Comparison of ENCODE assay signal across 13 cellular contexts in genomic region chr9:128459011-128459410, GRCh38. TPM values are rescaled to one million over a fixed set of nuclear protein-coding genes. Genes with fewer than 3 reads are reported as not detected.
DNase-seq lines count a peak whose midpoint lies in the region; ATAC-seq and TF ChIP-seq lines count a peak whose summit lies in the region.
"Had no signal": no experiment of that assay in that cellular context is flagged by ENCODE, and none has a peak within 500 bp of the region (broad histone marks: within the 10 kb centered on the region; RNA-seq: fewer than 3 reads in every experiment).

No MANE protein-coding gene starts in this region.

- CTCF ChIA-PET in activated CD8-positive, alpha-beta T cell treated with anti-CD3 and anti-CD28 coated beads, Interleukin-2, amount 10 ng/mL, durations not matched to agents 7 days and 5 days (lab: Charles Lee), result interaction anchor here (1.2 kb wide), 1 partner anchor 20 kb away, joined by 4 read pairs; no protein-coding TSS in a partner anchor
- CTCF ChIA-PET in activated CD8-positive, alpha-beta T cell treated with anti-CD3 and anti-CD28 coated beads for 36 hours (lab: Charles Lee), result no interaction called here

- peaks cover 44% of the 10 kb centered on the region for H3K36me3 Mint-ChIP-seq in activated CD8-positive, alpha-beta T cell treated with anti-CD3 and anti-CD28 coated beads, Interleukin-2, amount 10 ng/mL, durations not matched to agents 7 days and 5 days (ENCODE audit: low read depth)
- H3K36me3 Mint-ChIP-seq in activated CD8-positive, alpha-beta T cell treated with anti-CD3 and anti-CD28 coated beads for 36 hours (ENCODE audit: low read depth), result peaks cover 41% of the 10 kb centered on the region
- H3K36me3 Mint-ChIP-seq in brain (peaks cover 42% of the 10 kb centered on the region), nephron (ENCODE audit: low read depth) (peaks cover 43% of the 10 kb centered on the region)

- POLR2A ChIA-PET in activated CD8-positive, alpha-beta T cell treated with anti-CD3 and anti-CD28 coated beads, Interleukin-2, amount 10 ng/mL, durations not matched to agents 7 days and 5 days (lab: Charles Lee), result no interaction called here
- POLR2A ChIA-PET in activated CD8-positive, alpha-beta T cell treated with anti-CD3 and anti-CD28 coated beads for 36 hours (lab: Charles Lee), result interaction anchor here (0.7 kb wide), 1 partner anchor 218 kb away, joined by 3 read pairs; no protein-coding TSS in a partner anchor

- ATAC-seq in activated CD8-positive, alpha-beta T cell treated with anti-CD3 and anti-CD28 coated beads, Interleukin-2, amount 10 ng/mL, durations not matched to agents 7 days and 5 days, result no peak
- no peak for ATAC-seq in activated CD8-positive, alpha-beta T cell treated with anti-CD3 and anti-CD28 coated beads for 36 hours
- ATAC-seq: GM12878, HCT116 had no signal

- in situ Hi-C loops in G401 (cut with HindIII; ENCODE audit: low sequenced_read_pairs), result no loop called here
- in situ Hi-C loops in GM13976 (cut with MboI; ENCODE audit: low sequenced_read_pairs, unreplicated experiment), result no loop called here

- H3K9me3 Mint-ChIP-seq in activated CD8-positive, alpha-beta T cell treated with anti-CD3 and anti-CD28 coated beads, Interleukin-2, amount 10 ng/mL, durations not matched to agents 7 days and 5 days (ENCODE audit: insufficient read depth), result no peaks in the 10 kb centered on the region
- H3K9me3 Mint-ChIP-seq in activated CD8-positive, alpha-beta T cell treated with anti-CD3 and anti-CD28 coated beads for 36 hours, result no peaks in the 10 kb centered on the region
- H3K9me3 Mint-ChIP-seq in brain, result no peaks in the 10 kb centered on the region
- no peaks in the 10 kb centered on the region for H3K9me3 Mint-ChIP-seq in nephron

- DNase-seq in activated CD8-positive, alpha-beta T cell treated with anti-CD3 and anti-CD28 coated beads, Interleukin-2, amount 10 ng/mL, durations not matched to agents 7 days and 5 days, result no peak
- no peak for DNase-seq in activated CD8-positive, alpha-beta T cell treated with anti-CD3 and anti-CD28 coated beads for 36 hours
- DNase-seq in G401 (ENCODE audit: low spot score), result peak; percentile 53
- DNase-seq in GM13976 (ENCODE audit: low spot score), result no peak
- no peak for DNase-seq in UCSD-AML1 (lab: John Stamatoyannopoulos, UW; ENCODE audit: unreplicated experiment)
- no peak for DNase-seq in stimulated activated CD4-positive, alpha-beta T cell treated with anti-CD3 and anti-CD28 coated beads, Interleukin-15, amount 100 ng/mL, for 24 hours
- DNase-seq: Calu3, NCI-H1930, NCI-H510A treated with DMSO at 0.1 percent for 48 hours had no signal

- H3K4me1 Mint-ChIP-seq in activated CD8-positive, alpha-beta T cell treated with anti-CD3 and anti-CD28 coated beads, Interleukin-2, amount 10 ng/mL, durations not matched to agents 7 days and 5 days (ENCODE audit: low read depth), result peaks cover 30% of the 10 kb centered on the region
- peaks cover 16% of the 10 kb centered on the region for H3K4me1 Mint-ChIP-seq in activated CD8-positive, alpha-beta T cell treated with anti-CD3 and anti-CD28 coated beads for 36 hours (ENCODE audit: low read depth)
- peaks cover 27% of the 10 kb centered on the region for H3K4me1 Mint-ChIP-seq in brain
- no peaks in the 10 kb centered on the region for H3K4me1 Mint-ChIP-seq in nephron

- intact Hi-C loops in activated CD8-positive, alpha-beta T cell treated with anti-CD3 and anti-CD28 coated beads for 36 hours (cut with micrococcal nuclease), result no loop called here

- TF ChIP-seq CTCF in activated CD8-positive, alpha-beta T cell treated with anti-CD3 and anti-CD28 coated beads for 36 hours (IDR thresholded peaks at IDR 0.05), result no peak
- TF ChIP-seq CTCF in brain (conservative IDR thresholded peaks at IDR 0.05) (no peak), nephron (IDR thresholded peaks at IDR 0.05; ENCODE audit: unreplicated experiment in 3 of 3) (no peak), GM13976 (IDR thresholded peaks at IDR 0.05; ENCODE audit: borderline replicate concordance, control extremely low read depth, extremely low read depth, insufficient read depth, missing control alignments) (no peak)

- no peaks in the 10 kb centered on the region for H3K27me3 Mint-ChIP-seq in activated CD8-positive, alpha-beta T cell treated with anti-CD3 and anti-CD28 coated beads, Interleukin-2, amount 10 ng/mL, durations not matched to agents 7 days and 5 days (ENCODE audit: low read depth)
- H3K27me3 Mint-ChIP-seq in activated CD8-positive, alpha-beta T cell treated with anti-CD3 and anti-CD28 coated beads for 36 hours, result no peaks in the 10 kb centered on the region
- H3K27me3 Mint-ChIP-seq in brain (peaks cover 11% of the 10 kb centered on the region), nephron (ENCODE audit: low read depth) (no peaks in the 10 kb centered on the region)

- H3K4me3 Mint-ChIP-seq in activated CD8-positive, alpha-beta T cell treated with anti-CD3 and anti-CD28 coated beads, Interleukin-2, amount 10 ng/mL, durations not matched to agents 7 days and 5 days, result no peak overlapping the region
- no peak overlapping the region for H3K4me3 Mint-ChIP-seq in activated CD8-positive, alpha-beta T cell treated with anti-CD3 and anti-CD28 coated beads for 36 hours
- H3K4me3 Mint-ChIP-seq in brain (peak overlapping the region in 3 of 5 experiments; percentile 54 to 76 (median 55)), nephron (peak overlapping the region; percentile 36 to 73 (median 66))

- peak overlapping the region; percentile 61 for H3K27ac Mint-ChIP-seq in activated CD8-positive, alpha-beta T cell treated with anti-CD3 and anti-CD28 coated beads, Interleukin-2, amount 10 ng/mL, durations not matched to agents 7 days and 5 days
- H3K27ac Mint-ChIP-seq in activated CD8-positive, alpha-beta T cell treated with anti-CD3 and anti-CD28 coated beads for 36 hours, result no peak overlapping the region
- H3K27ac Mint-ChIP-seq in brain (peak overlapping the region in 1 of 5 experiments; percentile 36), nephron (no peak overlapping the region)

RNA-seq across cellular contexts. Expression of gene ODF2, which starts 3.2 kb away (rescaled TPM):
- total RNA-seq in activated CD8-positive, alpha-beta T cell treated with anti-CD3 and anti-CD28 coated beads, Interleukin-2, amount 10 ng/mL, durations not matched to agents 7 days and 5 days, result 10 to 100 TPM; 77.5 to 82.8 TPM
- 10 to 100 TPM; 79.3 to 83.6 TPM for total RNA-seq in activated CD8-positive, alpha-beta T cell treated with anti-CD3 and anti-CD28 coated beads for 36 hours
- 52.9 and 60.7 TPM in 2 replicates for total RNA-seq in G401 (2014; rRNA removed; shearing (Covaris generic))
- polyA plus RNA-seq in brain (ENCODE audit: insufficient read depth, low read depth, low replicate concordance), result 74.2 TPM

RNA-seq across cellular contexts. Expression of gene CERCAM, which starts 38.4 kb away (rescaled TPM):
- 1 to 10 TPM; 3.9 to 4.2 TPM for total RNA-seq in activated CD8-positive, alpha-beta T cell treated with anti-CD3 and anti-CD28 coated beads, Interleukin-2, amount 10 ng/mL, durations not matched to agents 7 days and 5 days
- 1 to 10 TPM; 3.3 to 3.5 TPM for total RNA-seq in activated CD8-positive, alpha-beta T cell treated with anti-CD3 and anti-CD28 coated beads for 36 hours
- 10.6 and 11.9 TPM in 2 replicates for total RNA-seq in G401 (2014; rRNA removed; shearing (Covaris generic))
- polyA plus RNA-seq in brain (ENCODE audit: insufficient read depth, low read depth, low replicate concordance), result 15.9 TPM

RNA-seq across cellular contexts. Expression of gene GLE1, which starts 45.5 kb away (rescaled TPM):
- total RNA-seq in activated CD8-positive, alpha-beta T cell treated with anti-CD3 and anti-CD28 coated beads, Interleukin-2, amount 10 ng/mL, durations not matched to agents 7 days and 5 days, result 10 to 100 TPM; 46.5 to 47.7 TPM
- 10 to 100 TPM; 46.8 to 48.2 TPM for total RNA-seq in activated CD8-positive, alpha-beta T cell treated with anti-CD3 and anti-CD28 coated beads for 36 hours
- total RNA-seq in G401 (2014; rRNA removed; shearing (Covaris generic)), result 37.0 and 38.3 TPM in 2 replicates
- 51.0 TPM for polyA plus RNA-seq in brain (ENCODE audit: insufficient read depth, low read depth, low replicate concordance)

Comparison
In these comparisons a context has a peak if more than half of its experiments do, and no peak if none do; other contexts are left out.
1. H3K4me3 Mint-ChIP-seq: peak in brain (3 of 5) and nephron (3 of 3); none in activated CD8-positive, alpha-beta T cell treated with anti-CD3 and anti-CD28 coated beads, Interleukin-2, amount 10 ng/mL, durations not matched to agents 7 days and 5 days (single experiment) and activated CD8-positive, alpha-beta T cell treated with anti-CD3 and anti-CD28 coated beads for 36 hours (single experiment).